ENCODE assay signal across 17 cellular contexts in the genomic region with DNA sequence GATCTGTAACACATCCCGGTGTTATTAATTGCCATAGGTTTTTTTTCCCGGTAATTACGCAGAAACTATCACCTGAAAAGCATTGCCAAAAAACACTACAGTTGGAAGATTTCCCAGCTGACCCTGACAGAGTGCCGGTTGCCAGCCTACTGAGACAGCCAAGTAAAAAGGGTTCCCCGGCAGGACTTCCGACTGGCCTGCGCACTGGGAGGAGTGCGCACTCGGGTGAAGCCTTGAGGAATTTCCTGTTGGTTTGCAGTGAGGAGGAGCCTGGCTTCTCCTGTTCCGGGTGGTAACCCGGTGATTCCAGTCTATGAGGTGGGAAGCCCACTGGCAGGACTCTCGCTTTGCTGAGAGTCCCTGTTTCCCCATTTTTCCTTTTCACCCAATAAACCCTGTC. TPM values are rescaled to one million over a fixed set of nuclear protein-coding genes. Genes with fewer than 3 reads are reported as not detected.
"Had no signal": no experiment of that assay in that cellular context is flagged by ENCODE, and none has a peak within 500 bp of the region (broad histone marks: within the 10 kb centered on the region; RNA-seq: fewer than 3 reads in every experiment).

No MANE protein-coding gene starts in this region.

- H3K4me1 Mint-ChIP-seq: activated T-helper 17 cell treated with anti-CD3 and anti-CD28 coated beads, Interleukin-2, amount 50 U/mL, for 72 hours; mesothelial cell of epicardium; nephron progenitor cell; stimulated activated effector memory CD8-positive, alpha-beta T cell treated with anti-CD3 and anti-CD28 coated beads, Interleukin-12 subunit alpha, Interleukin-12 subunit beta, amount 100 ng/mL, for 72 hours had no signal

- H2AFZ ChIP-seq: hepatocyte had no signal

- H3K27ac Mint-ChIP-seq: activated naive CD4-positive, alpha-beta T cell treated with anti-CD3 and anti-CD28 coated beads for 36 hours; activated T-helper 17 cell treated with anti-CD3 and anti-CD28 coated beads, Interleukin-2, amount 50 U/mL, for 72 hours; mesothelial cell of epicardium; nephron progenitor cell; stimulated activated effector memory CD8-positive, alpha-beta T cell treated with anti-CD3 and anti-CD28 coated beads, Interleukin-12 subunit alpha, Interleukin-12 subunit beta, amount 100 ng/mL, for 72 hours; T-helper 2 cell treated with Interferon-gamma antibody and Interleukin-4, amounts not matched to agents 5 μg/mL and 100 μg/mL, for 36 hours had no signal

- H3K27ac ChIP-seq: dorsolateral prefrontal cortex, hepatocyte, psoas muscle, sigmoid colon, thyroid gland had no signal

- H3K4me1 ChIP-seq: psoas muscle, sigmoid colon, thyroid gland had no signal

- ATAC-seq: activated T-helper 17 cell treated with anti-CD3 and anti-CD28 coated beads, Interleukin-2, amount 50 U/mL, for 72 hours; esophagus mucosa; stimulated activated effector memory CD8-positive, alpha-beta T cell treated with anti-CD3 and anti-CD28 coated beads, Interleukin-12 subunit alpha, Interleukin-12 subunit beta, amount 100 ng/mL, for 72 hours had no signal

- H3K36me3 Mint-ChIP-seq: mesothelial cell of epicardium; stimulated activated effector memory CD8-positive, alpha-beta T cell treated with anti-CD3 and anti-CD28 coated beads, Interleukin-12 subunit alpha, Interleukin-12 subunit beta, amount 100 ng/mL, for 72 hours had no signal

- H3K4me2 ChIP-seq: hepatocyte had no signal

- H3K27me3 ChIP-seq: hepatocyte, sigmoid colon, thyroid gland had no signal

- H3K4me3 ChIP-seq: hepatocyte, psoas muscle, sigmoid colon, thyroid gland had no signal

- H3K36me3 ChIP-seq: sigmoid colon, thyroid gland had no signal

- H3K4me3 Mint-ChIP-seq: activated naive CD4-positive, alpha-beta T cell treated with anti-CD3 and anti-CD28 coated beads for 36 hours; activated T-helper 17 cell treated with anti-CD3 and anti-CD28 coated beads, Interleukin-2, amount 50 U/mL, for 72 hours; mesothelial cell of epicardium; nephron progenitor cell; stimulated activated effector memory CD8-positive, alpha-beta T cell treated with anti-CD3 and anti-CD28 coated beads, Interleukin-12 subunit alpha, Interleukin-12 subunit beta, amount 100 ng/mL, for 72 hours; T-helper 2 cell treated with Interferon-gamma antibody and Interleukin-4, amounts not matched to agents 5 μg/mL and 100 μg/mL, for 36 hours had no signal

- H3K79me2 ChIP-seq: hepatocyte had no signal

- H3K9me3 Mint-ChIP-seq: activated naive CD4-positive, alpha-beta T cell treated with anti-CD3 and anti-CD28 coated beads for 36 hours; activated T-helper 17 cell treated with anti-CD3 and anti-CD28 coated beads, Interleukin-2, amount 50 U/mL, for 72 hours; stimulated activated effector memory CD8-positive, alpha-beta T cell treated with anti-CD3 and anti-CD28 coated beads, Interleukin-12 subunit alpha, Interleukin-12 subunit beta, amount 100 ng/mL, for 72 hours; T-helper 2 cell treated with Interferon-gamma antibody and Interleukin-4, amounts not matched to agents 5 μg/mL and 100 μg/mL, for 36 hours had no signal

- H3K9me3 ChIP-seq: psoas muscle, sigmoid colon, thyroid gland had no signal

- DNase-seq: activated naive CD4-positive, alpha-beta T cell treated with anti-CD3 and anti-CD28 coated beads for 36 hours; activated T-cell treated with anti-CD3 and anti-CD28 coated beads for 4 hours; dorsolateral prefrontal cortex; islet precursor cell; nephron progenitor cell; psoas muscle; sigmoid colon; stimulated activated CD4-positive, alpha-beta T cell treated with anti-CD3 and anti-CD28 coated beads, Interleukin-1b, Interleukin-23, amount 100 ng/mL, for 48 hours had no signal

RNA-seq across cellular contexts. Expression of a gene that starts 52.1 kb away (rescaled TPM):
- polyA plus RNA-seq: hepatocyte had no signal

RNA-seq across cellular contexts. Expression of a gene that starts 57.1 kb away (rescaled TPM):
- total RNA-seq: activated naive CD4-positive, alpha-beta T cell treated with anti-CD3 and anti-CD28 coated beads for 36 hours; astrocyte; esophagus mucosa; mesothelial cell of epicardium; sigmoid colon; thyroid gland; urinary bladder had no signal
